8 cellular contexts compared by ENCODE assay signal in the genomic region with DNA sequence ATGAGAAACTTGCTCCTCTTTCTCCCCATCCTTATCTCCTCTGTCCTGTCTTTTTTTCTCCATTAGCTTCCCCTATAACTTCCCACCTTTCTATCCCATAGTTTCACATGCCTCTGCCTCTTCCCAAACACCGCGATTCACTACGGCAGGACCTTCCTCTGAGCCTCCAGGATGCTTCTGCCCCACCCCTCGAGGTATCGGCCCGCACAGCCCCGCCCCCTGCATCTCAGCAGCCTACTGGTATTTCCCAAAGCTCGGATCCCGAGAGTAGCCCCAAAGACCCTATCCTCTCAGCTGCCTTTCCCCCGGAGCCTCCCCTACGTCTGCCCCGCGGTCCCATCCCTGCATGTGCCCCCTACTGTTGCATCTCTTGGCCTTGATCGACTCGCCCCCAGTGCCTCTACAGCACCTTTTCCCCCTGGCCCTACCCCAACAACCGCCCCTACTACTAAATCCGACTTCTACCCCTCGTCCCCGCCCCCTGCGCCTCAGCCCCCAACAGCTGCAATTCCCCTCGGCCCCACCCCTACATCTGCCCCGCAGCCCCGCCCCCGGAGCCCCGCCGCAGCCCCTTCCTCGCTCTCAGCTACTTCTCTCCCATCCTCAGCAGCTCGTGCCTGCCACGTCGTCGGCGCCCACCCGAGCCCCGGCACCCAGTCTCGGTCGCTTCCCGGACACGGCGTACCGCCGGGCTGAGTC. TPM values are rescaled to one million over a fixed set of nuclear protein-coding genes. Genes with fewer than 3 reads are reported as not detected.
DNase-seq lines count a peak whose midpoint lies in the region; ATAC-seq, FAIRE-seq and TF ChIP-seq lines count a peak whose summit lies in the region.

No MANE protein-coding gene starts in this region.

- POLR2A ChIA-PET in CD4-positive, alpha-beta T cell (lab: Charles Lee), result interaction anchor here (0.6 to 4.8 kb wide), 26 partner anchors 10 to 181 kb away, joined by 3 to 120 read pairs (median 10); a partner anchor contains a TSS
- POLR2A ChIA-PET in endothelial cell of umbilical vein (lab: Charles Lee), result interaction anchor here (0.9 to 2.5 kb wide), 13 partner anchors 9 to 193 kb away, joined by 3 to 28 read pairs (median 5); a partner anchor contains a TSS

- no peaks in the 10 kb centered on the region for H4K20me1 ChIP-seq in endothelial cell of umbilical vein (replicated peaks; ENCODE audit: control insufficient read depth, extremely low read depth, insufficient read depth, low read length)

- intact Hi-C loops in CD4-positive, alpha-beta T cell (cut with DNase I, micrococcal nuclease), result loop anchor here (2.0 to 5.0 kb wide), 6 partner anchors 14 to 100 kb away; a partner anchor contains a TSS
- intact Hi-C loops in endothelial cell of umbilical vein (cut with micrococcal nuclease), result loop anchor here (2.0 kb wide), 2 partner anchors 14 to 60 kb away; a partner anchor contains a TSS

- peak overlapping the region; percentile 67 for H3K27ac ChIP-seq in CD4-positive, alpha-beta T cell (ENCODE audit: low read depth, low read length)
- H3K27ac ChIP-seq in endothelial cell of umbilical vein (ENCODE audit: insufficient read depth, low read depth, low read length) (peak overlapping the region; percentile 43), muscle layer of colon (ENCODE audit: low read depth, low read length) (peak overlapping the region; percentile 99)

- H3K9me1 ChIP-seq in endothelial cell of umbilical vein (replicated peaks; ENCODE audit: control insufficient read depth, extremely low read depth, insufficient read depth, low read length), result no peaks in the 10 kb centered on the region

- peaks cover 43% of the 10 kb centered on the region for H3K36me3 Mint-ChIP-seq in CD4-positive, alpha-beta T cell (ENCODE audit: low read depth)

- FAIRE-seq in endothelial cell of umbilical vein (lab: Jason Lieb, UNC), result no peak

- H3K27ac Mint-ChIP-seq in CD4-positive, alpha-beta T cell, result peak overlapping the region; percentile 85
- peak overlapping the region in 1 of 2 donors; percentile 97 for H3K27ac Mint-ChIP-seq in stimulated activated naive CD8-positive, alpha-beta T cell treated with anti-CD3 and anti-CD28 coated beads, Interleukin-15, amount 100 ng/mL, for 72 hours

- peak overlapping the region; percentile 89 for H2AFZ ChIP-seq in endothelial cell of umbilical vein (ENCODE audit: low read depth, low read length)

- no peaks in the 10 kb centered on the region for H3K27me3 ChIP-seq in CD4-positive, alpha-beta T cell (ENCODE audit: control insufficient read depth, insufficient read depth, low read length)
- H3K27me3 ChIP-seq in endothelial cell of umbilical vein (ENCODE audit: control insufficient read depth in 2 of 2, insufficient read depth in 2 of 2, low read length in 2 of 2), result no peaks in the 10 kb centered on the region
- no peaks in the 10 kb centered on the region for H3K27me3 ChIP-seq in muscle layer of colon (ENCODE audit: control insufficient read depth in 1 of 2, insufficient read depth in 2 of 2, low read length in 2 of 2)

- H3K4me2 ChIP-seq in endothelial cell of umbilical vein (ENCODE audit: insufficient read depth, low read length), result peak overlapping the region; percentile 39

- H3K4me1 Mint-ChIP-seq in CD4-positive, alpha-beta T cell (ENCODE audit: low read depth), result peaks cover 20% of the 10 kb centered on the region
- peaks cover 16% of the 10 kb centered on the region for H3K4me1 Mint-ChIP-seq in stimulated activated naive CD8-positive, alpha-beta T cell treated with anti-CD3 and anti-CD28 coated beads, Interleukin-15, amount 100 ng/mL, for 72 hours

- H3K9ac ChIP-seq in endothelial cell of umbilical vein (replicated peaks; ENCODE audit: extremely low read depth, insufficient read depth, low read length) (peak overlapping the region; percentile 68), muscle layer of colon (ENCODE audit: low read length) (peak overlapping the region; percentile 18)

- H3K27me3 Mint-ChIP-seq in CD4-positive, alpha-beta T cell, result no peaks in the 10 kb centered on the region
- H3K27me3 Mint-ChIP-seq in stimulated activated naive CD8-positive, alpha-beta T cell treated with anti-CD3 and anti-CD28 coated beads, Interleukin-15, amount 100 ng/mL, for 72 hours, result no peaks in the 10 kb centered on the region

- H3K4me3 Mint-ChIP-seq in CD4-positive, alpha-beta T cell, result peak overlapping the region; percentile 98
- H3K4me3 Mint-ChIP-seq in stimulated activated naive CD8-positive, alpha-beta T cell treated with anti-CD3 and anti-CD28 coated beads, Interleukin-15, amount 100 ng/mL, for 72 hours, result peak overlapping the region; percentile 92 to 99

- no peak for TF ChIP-seq POLR2A in endothelial cell of umbilical vein (IDR thresholded peaks at IDR 0.05; ENCODE audit: low read depth, low read length)

- dilution Hi-C loops in endothelial cell of umbilical vein (cut with MboI; ENCODE audit: extremely low pct_ligation_motif_present, low sequenced_read_pairs), result no loop called here

- H3K4me3 ChIP-seq in endothelial cell of umbilical vein (replicated peaks in 1 of 3; ENCODE audit: insufficient read depth in 1 of 3, low read depth in 1 of 3, low read length in 3 of 3), result peak overlapping the region; percentile 64 to 78 (median 71)
- peak overlapping the region; percentile 85 to 99 for H3K4me3 ChIP-seq in muscle layer of colon (ENCODE audit: low read depth in 1 of 2, low read length in 2 of 2)

- peak; percentile 48 for ATAC-seq in CD4-positive, alpha-beta T cell (ENCODE audit: poor library complexity)
- peak; percentile 7 for ATAC-seq in GM21723 (IDR thresholded peaks at IDR 0.05; ENCODE audit: unreplicated experiment)
- peak; percentile 56 for ATAC-seq in stimulated activated naive CD8-positive, alpha-beta T cell treated with anti-CD3 and anti-CD28 coated beads, Interleukin-15, amount 100 ng/mL, for 72 hours
- ATAC-seq in GM21367 (IDR thresholded peaks at IDR 0.05; ENCODE audit: unreplicated experiment), result no peak

- H3K79me2 ChIP-seq in endothelial cell of umbilical vein (ENCODE audit: control insufficient read depth, insufficient read depth, low read length), result peaks cover 16% of the 10 kb centered on the region

- TF ChIP-seq CTCF in CD4-positive, alpha-beta T cell (IDR thresholded peaks at IDR 0.05), result no peak
- no peak for TF ChIP-seq CTCF in endothelial cell of umbilical vein (IDR thresholded peaks at IDR 0.05; ENCODE audit: extremely low read depth in 1 of 2, insufficient read depth in 1 of 2, low read depth in 1 of 2, low read length in 2 of 2)

- peaks cover 7% of the 10 kb centered on the region for H3K4me1 ChIP-seq in endothelial cell of umbilical vein (ENCODE audit: control insufficient read depth, extremely low read depth, insufficient read depth, low read length)
- peaks cover 16% of the 10 kb centered on the region for H3K4me1 ChIP-seq in muscle layer of colon (ENCODE audit: insufficient read depth, low read length)

- H3K36me3 ChIP-seq in endothelial cell of umbilical vein (ENCODE audit: control insufficient read depth in 2 of 2, extremely low read depth in 1 of 2, insufficient read depth in 2 of 2, low read length in 2 of 2) (peaks cover 11 to 29% of the 10 kb centered on the region in 2 experiments), muscle layer of colon (ENCODE audit: insufficient read depth, low read length) (peaks cover 34% of the 10 kb centered on the region)

- no TSS peak for BruUV-seq in endothelial cell of umbilical vein (replicated peaks; lab: Mats Ljungman, UMichigan)

- no peaks in the 10 kb centered on the region for H3K9me3 ChIP-seq in CD4-positive, alpha-beta T cell (ENCODE audit: control insufficient read depth, low read length)
- no peaks in the 10 kb centered on the region for H3K9me3 ChIP-seq in endothelial cell of umbilical vein (replicated peaks; ENCODE audit: control insufficient read depth, insufficient read depth, low read length)
- H3K9me3 ChIP-seq in muscle layer of colon (ENCODE audit: low read length), result no peaks in the 10 kb centered on the region

- CTCF ChIA-PET in CD4-positive, alpha-beta T cell (lab: Charles Lee), result interaction anchor here (1.0 to 4.2 kb wide), 8 partner anchors 8 to 174 kb away, joined by 3 to 71 read pairs (median 4); a partner anchor contains a TSS
- CTCF ChIA-PET in endothelial cell of umbilical vein (lab: Charles Lee), result interaction anchor here (0.6 to 6.1 kb wide), 20 partner anchors 12 to 179 kb away, joined by 3 to 154 read pairs (median 6); a partner anchor contains a TSS

- DNase-seq in CD4-positive, alpha-beta T cell, result peak in 8 of 10 experiments; percentile 13 to 62 (median 40)
- DNase-seq in NCI-H2171 (lab: John Stamatoyannopoulos, UW) (peak; percentile 74), endothelial cell of umbilical vein (ENCODE audit: low read depth, low spot score) (no peak)
- DNase-seq in activated CD4-positive, alpha-beta T cell treated with anti-CD3 and anti-CD28 coated beads, Interleukin-2, amount 50 U/mL, for 48 hours, result peak; percentile 60 to 70
- DNase-seq in stimulated activated naive CD8-positive, alpha-beta T cell treated with anti-CD3 and anti-CD28 coated beads, Interleukin-15, amount 100 ng/mL, for 72 hours, result no peak

- no peaks in the 10 kb centered on the region for H3K9me3 Mint-ChIP-seq in CD4-positive, alpha-beta T cell
- H3K9me3 Mint-ChIP-seq in stimulated activated naive CD8-positive, alpha-beta T cell treated with anti-CD3 and anti-CD28 coated beads, Interleukin-15, amount 100 ng/mL, for 72 hours, result no peaks in the 10 kb centered on the region

RNA-seq across cellular contexts. Expression of a gene that starts 0.5 kb away (rescaled TPM):
- 10 to 100 TPM; 18.7 to 19.7 TPM for total RNA-seq in CD4-positive, alpha-beta T cell
- 50.1 and 53.3 TPM in 2 replicates for total RNA-seq in endothelial cell of umbilical vein
- polyA plus RNA-seq in endothelial cell of umbilical vein, result 69.9 and 71.8 TPM in 2 replicates
- polyA plus RNA-seq in endothelial cell of umbilical vein (2011; cell fraction: cytosol; rRNA removed), result 37.9 and 42.4 TPM in 2 replicates
- 129 and 162 TPM in 2 replicates for polyA plus RNA-seq in endothelial cell of umbilical vein (2011; cell fraction: nucleus; rRNA removed)
- 45.0 and 49.8 TPM in 2 replicates for polyA plus RNA-seq in endothelial cell of umbilical vein (2012)
- 42.6 and 44.0 TPM in 2 replicates for polyA minus RNA-seq in endothelial cell of umbilical vein
- polyA minus RNA-seq in endothelial cell of umbilical vein (2011; cell fraction: cytosol; rRNA and poly(A)+ RNA removed), result 8.5 TPM
- polyA minus RNA-seq in endothelial cell of umbilical vein (2011; cell fraction: nucleus; rRNA and poly(A)+ RNA removed), result 36.0 and 38.8 TPM in 2 replicates

RNA-seq across cellular contexts. Expression of a gene that starts 13.0 kb away (rescaled TPM):
- total RNA-seq in CD4-positive, alpha-beta T cell, result 1 to 10 TPM; 1.6 to 2.8 TPM
- 3.6 and 5.1 TPM in 2 replicates for total RNA-seq in endothelial cell of umbilical vein
- 9.0 TPM in 2 replicates for polyA plus RNA-seq in endothelial cell of umbilical vein
- 6.9 and 7.0 TPM in 2 replicates for polyA plus RNA-seq in endothelial cell of umbilical vein (2011; cell fraction: cytosol; rRNA removed)
- 16.4 and 17.0 TPM in 2 replicates for polyA plus RNA-seq in endothelial cell of umbilical vein (2011; cell fraction: nucleus; rRNA removed)
- 4.5 TPM in 2 replicates for polyA plus RNA-seq in endothelial cell of umbilical vein (2012)
- 3.9 and 4.0 TPM in 2 replicates for polyA minus RNA-seq in endothelial cell of umbilical vein
- not detected for polyA minus RNA-seq in endothelial cell of umbilical vein (2011; cell fraction: cytosol; rRNA and poly(A)+ RNA removed)
- 2.5 and 2.6 TPM in 2 replicates for polyA minus RNA-seq in endothelial cell of umbilical vein (2011; cell fraction: nucleus; rRNA and poly(A)+ RNA removed)

RNA-seq across cellular contexts. Expression of a gene that starts 27.3 kb away (rescaled TPM):
- under 1 TPM in 1 of 2 experiments, not detected in 1; 0.11 TPM for total RNA-seq in CD4-positive, alpha-beta T cell
- 0.14 and 0.20 TPM in 2 replicates for total RNA-seq in endothelial cell of umbilical vein
- polyA plus RNA-seq in endothelial cell of umbilical vein, result 0.10 and 0.15 TPM in 2 replicates
- 0.13 TPM in 2 replicates for polyA plus RNA-seq in endothelial cell of umbilical vein (2011; cell fraction: cytosol; rRNA removed)
- polyA plus RNA-seq in endothelial cell of umbilical vein (2011; cell fraction: nucleus; rRNA removed), result 0.21 and 0.45 TPM in 2 replicates
- polyA plus RNA-seq in endothelial cell of umbilical vein (2012), result 0.20 and 0.35 TPM in 2 replicates
- polyA minus RNA-seq in endothelial cell of umbilical vein, result 0.19 TPM in 1 of 2 replicates, not detected in the other
- polyA minus RNA-seq in endothelial cell of umbilical vein (2011; cell fraction: cytosol; rRNA and poly(A)+ RNA removed), result not detected
- polyA minus RNA-seq in endothelial cell of umbilical vein (2011; cell fraction: nucleus; rRNA and poly(A)+ RNA removed), result 0.10 TPM in 1 of 2 replicates, not detected in the other

RNA-seq across cellular contexts. Expression of a gene that starts 34.4 kb away (rescaled TPM):
- total RNA-seq in CD4-positive, alpha-beta T cell, result 10 to 100 TPM; 18.6 to 19.9 TPM
- total RNA-seq in endothelial cell of umbilical vein, result 30.4 and 31.0 TPM in 2 replicates
- 28.4 and 29.5 TPM in 2 replicates for polyA plus RNA-seq in endothelial cell of umbilical vein
- polyA plus RNA-seq in endothelial cell of umbilical vein (2011; cell fraction: cytosol; rRNA removed), result 38.1 and 38.3 TPM in 2 replicates
- 52.1 and 53.3 TPM in 2 replicates for polyA plus RNA-seq in endothelial cell of umbilical vein (2011; cell fraction: nucleus; rRNA removed)
- polyA plus RNA-seq in endothelial cell of umbilical vein (2012), result 22.1 and 27.2 TPM in 2 replicates
- polyA minus RNA-seq in endothelial cell of umbilical vein, result 42.6 and 48.0 TPM in 2 replicates
- polyA minus RNA-seq in endothelial cell of umbilical vein (2011; cell fraction: cytosol; rRNA and poly(A)+ RNA removed), result 23.2 TPM
- polyA minus RNA-seq in endothelial cell of umbilical vein (2011; cell fraction: nucleus; rRNA and poly(A)+ RNA removed), result 24.2 and 29.4 TPM in 2 replicates

RNA-seq across cellular contexts. Expression of a gene that starts 34.5 kb away (rescaled TPM):
- 10 to 100 TPM; 11.4 to 11.9 TPM for total RNA-seq in CD4-positive, alpha-beta T cell
- total RNA-seq in endothelial cell of umbilical vein, result 17.3 and 20.5 TPM in 2 replicates
- polyA plus RNA-seq in endothelial cell of umbilical vein, result 6.4 and 7.6 TPM in 2 replicates
- polyA plus RNA-seq in endothelial cell of umbilical vein (2011; cell fraction: cytosol; rRNA removed), result 8.2 and 8.3 TPM in 2 replicates
- 20.5 and 22.1 TPM in 2 replicates for polyA plus RNA-seq in endothelial cell of umbilical vein (2011; cell fraction: nucleus; rRNA removed)
- polyA plus RNA-seq in endothelial cell of umbilical vein (2012), result 7.9 and 11.6 TPM in 2 replicates
- 14.3 and 16.2 TPM in 2 replicates for polyA minus RNA-seq in endothelial cell of umbilical vein
- polyA minus RNA-seq in endothelial cell of umbilical vein (2011; cell fraction: cytosol; rRNA and poly(A)+ RNA removed), result 4.8 TPM
- 17.6 and 22.6 TPM in 2 replicates for polyA minus RNA-seq in endothelial cell of umbilical vein (2011; cell fraction: nucleus; rRNA and poly(A)+ RNA removed)

Comparison
In these comparisons a context has a peak if more than half of its experiments do, and no peak if none do; other contexts are left out.
1. DNase-seq: peak in CD4-positive, alpha-beta T cell (8 of 10), NCI-H2171 (single experiment) and activated CD4-positive, alpha-beta T cell treated with anti-CD3 and anti-CD28 coated beads, Interleukin-2, amount 50 U/mL, for 48 hours (2 of 2); none in endothelial cell of umbilical vein (single experiment) and stimulated activated naive CD8-positive, alpha-beta T cell treated with anti-CD3 and anti-CD28 coated beads, Interleukin-15, amount 100 ng/mL, for 72 hours (0 of 2).
2. H3K27ac ChIP-seq: peak in every context shown above with its lines; median percentile 99 in muscle layer of colon; 67 in CD4-positive, alpha-beta T cell; 43 in endothelial cell of umbilical vein.